In genomic region chr4:40992472-40993298, GRCh38 we compare ENCODE assay signal across 8 cellular contexts.
DNase-seq lines count a peak whose midpoint lies in the region; ATAC-seq and TF ChIP-seq lines count a peak whose summit lies in the region.

No MANE protein-coding gene starts in this region.

- H2AK5ac ChIP-seq in mesenchymal stem cell (ENCODE audit: low read length, severe bottlenecking): no peak overlapping the region

- H3K23ac ChIP-seq in mesenchymal stem cell (ENCODE audit: low read length in 2 of 2): no peak overlapping the region

- H3K4me1 ChIP-seq in mesenchymal stem cell (ENCODE audit: control insufficient read depth, insufficient read depth, low read depth, low read length) (peaks cover 15% of the 10 kb centered on the region), transverse colon (no peaks in the 10 kb centered on the region)

- ATAC-seq in GM19035 (IDR thresholded peaks at IDR 0.05; ENCODE audit: unreplicated experiment): peak; percentile 70
- ATAC-seq in HG03097 (IDR thresholded peaks at IDR 0.05; ENCODE audit: low FRiP score, unreplicated experiment): peak; percentile 73

- no peak overlapping the region for H4K91ac ChIP-seq in mesenchymal stem cell (ENCODE audit: low read length)

- H3K36me3 ChIP-seq in mesenchymal stem cell (ENCODE audit: control insufficient read depth in 1 of 2, insufficient read depth in 2 of 2, low read depth in 1 of 2, low read length in 2 of 2) (no peaks in the 10 kb centered on the region), transverse colon (no peaks in the 10 kb centered on the region)

- H3K79me1 ChIP-seq in mesenchymal stem cell (replicated peaks; ENCODE audit: low read length, poor library complexity, severe bottlenecking): peaks cover 13% of the 10 kb centered on the region

- intact Hi-C loops in transverse colon (cut with DNase I; ENCODE audit: low total_unique reads): no loop called here

- WGBS in mesenchymal stem cell: 53% methylated on average over 14 of the region's 17 CpGs
- WGBS in transverse colon (ENCODE audit: low coverage in 1 of 2), 2 donors: 63 to 83% methylated on average over 11 to 17 of the region's 17 CpGs

- H3K9me3 ChIP-seq in mesenchymal stem cell (ENCODE audit: control insufficient read depth, low read length) (no peaks in the 10 kb centered on the region), transverse colon (no peaks in the 10 kb centered on the region)

- TF ChIP-seq CTCF in transverse colon (IDR thresholded peaks at IDR 0.05): no peak

- peak overlapping the region; percentile 8 to 51 for H2BK12ac ChIP-seq in mesenchymal stem cell (ENCODE audit: low read length in 2 of 2)

- no peak overlapping the region for H3K4me2 ChIP-seq in mesenchymal stem cell (ENCODE audit: low read length, poor library complexity, severe bottlenecking)

- TF ChIP-seq POLR2A in transverse colon (IDR thresholded peaks at IDR 0.05): no peak

- no peak overlapping the region for H2BK15ac ChIP-seq in mesenchymal stem cell (ENCODE audit: low read depth, poor library complexity, severe bottlenecking)

- H3K9ac ChIP-seq in mesenchymal stem cell (ENCODE audit: low read length): peak overlapping the region; percentile 46

- H3K4ac ChIP-seq in mesenchymal stem cell (ENCODE audit: low read depth in 1 of 2, low read length in 2 of 2): peak overlapping the region in 1 of 2 experiments; percentile 24

- peak overlapping the region; percentile 1 to 41 for H3K18ac ChIP-seq in mesenchymal stem cell (ENCODE audit: low read depth in 1 of 2, low read length in 2 of 2)

- H3K27me3 ChIP-seq in mesenchymal stem cell (ENCODE audit: control insufficient read depth in 1 of 2, insufficient read depth in 1 of 2, low read length in 2 of 2) (no peaks in the 10 kb centered on the region), transverse colon (no peaks in the 10 kb centered on the region)

- H4K8ac ChIP-seq in mesenchymal stem cell (ENCODE audit: low read length): no peak overlapping the region

- no peak overlapping the region for H2AFZ ChIP-seq in mesenchymal stem cell (ENCODE audit: low read depth, low read length)

- H3K4me3 ChIP-seq in mesenchymal stem cell (ENCODE audit: insufficient read depth in 1 of 2, low read depth in 1 of 2, low read length in 2 of 2) (no peak overlapping the region), transverse colon (no peak overlapping the region)

- POLR2A ChIA-PET in HEK293T (lab: Yijun Ruan, JAX): no interaction called here

- no peak overlapping the region for H2BK120ac ChIP-seq in mesenchymal stem cell (ENCODE audit: low read depth, low read length)

- H3K27ac ChIP-seq in mesenchymal stem cell (ENCODE audit: low read length, poor library complexity, severe bottlenecking): peak overlapping the region; percentile 93
- H3K27ac ChIP-seq in transverse colon: no peak overlapping the region

- DNase-seq in ACHN: peak; percentile 71
- DNase-seq in SKM-1 (lab: John Stamatoyannopoulos, UW; ENCODE audit: unreplicated experiment): peak; percentile 63
- DNase-seq in mesenchymal stem cell: peak; percentile 94
- DNase-seq in transverse colon: no peak
- no peak for DNase-seq in HEK293T (ENCODE audit: extremely low spot score)
- DNase-seq in DMS53 (lab: John Stamatoyannopoulos, UW): no peak

- CTCF ChIA-PET in HEK293T (lab: Yijun Ruan, JAX): interaction anchor here (0.7 kb wide), 1 partner anchor 16 kb away, joined by 4 read pairs; no protein-coding TSS in a partner anchor

- no peak overlapping the region for H3K14ac ChIP-seq in mesenchymal stem cell (ENCODE audit: low read length in 2 of 2)

- TF ChIP-seq EP300 in transverse colon (IDR thresholded peaks at IDR 0.05; ENCODE audit: low read depth): no peak

- in situ Hi-C loops in ACHN (cut with HindIII; ENCODE audit: low pct_ligation_motif_present, low pct_unique_long_range_greater_than_20kb, low sequenced_read_pairs) (no loop called here), transverse colon (cut with MboI; ENCODE audit: low pct_ligation_motif_present in 1 of 4, low pct_unique_long_range_greater_than_20kb in 1 of 4, low sequenced_read_pairs in 3 of 4) (loop anchor here in 1 of 4 donors (25.0 kb wide), 1 partner anchor 220 kb away; the partner anchor contains the start of gene APBB2)

- no peak overlapping the region for H2BK5ac ChIP-seq in mesenchymal stem cell (ENCODE audit: low read depth, low read length, poor library complexity, severe bottlenecking)

TF ChIP-seq in HEK293T, 16 proteins besides CTCF, POLR2A, EP300 and RAD21:
- TF ChIP-seq L3MBTL2 (conservative IDR thresholded peaks at IDR 0.05) (no peak), FOXM1 (IDR thresholded peaks at IDR 0.05; ENCODE audit: borderline replicate concordance) (no peak), ZNF384 (IDR thresholded peaks at IDR 0.05) (no peak), SP1 (IDR thresholded peaks at IDR 0.05) (no peak), BHLHE40 (IDR thresholded peaks at IDR 0.05; ENCODE audit: borderline replicate concordance) (no peak), ELF4 (IDR thresholded peaks at IDR 0.05) (no peak), PKNOX1 (IDR thresholded peaks at IDR 0.05) (no peak), FOXA1 (IDR thresholded peaks at IDR 0.05) (no peak), NFRKB (IDR thresholded peaks at IDR 0.05) (no peak), TARDBP (IDR thresholded peaks at IDR 0.05) (no peak), CTBP1 (IDR thresholded peaks at IDR 0.05; ENCODE audit: borderline replicate concordance) (no peak)

Comparison
In these comparisons a context has a peak if more than half of its experiments do, and no peak if none do; other contexts are left out.
1. DNase-seq: peak in ACHN (single experiment), SKM-1 (single experiment) and mesenchymal stem cell (single experiment); none in transverse colon (single experiment), HEK293T (single experiment) and DMS53 (single experiment).